ENCODE assay signal across 12 cellular contexts in genomic region chr19:49337267-49338022, GRCh38. TPM values are rescaled to one million over a fixed set of nuclear protein-coding genes. Genes with fewer than 3 reads are reported as not detected.
DNase-seq lines count a peak whose midpoint lies in the region; FAIRE-seq and TF ChIP-seq lines count a peak whose summit lies in the region.
"Had no signal": no experiment of that assay in that cellular context is flagged by ENCODE, and none has a peak within 500 bp of the region (broad histone marks: within the 10 kb centered on the region; RNA-seq: fewer than 3 reads in every experiment).

No MANE protein-coding gene starts in this region.

- CTCF ChIA-PET in endothelial cell of umbilical vein (lab: Charles Lee), result interaction anchor here (1.0 to 3.5 kb wide), 2 partner anchors 10 to 11 kb away, joined by 3 to 15 read pairs; no protein-coding TSS in a partner anchor

- peak overlapping the region; percentile 75 for H3K27ac Mint-ChIP-seq in T-helper 2 cell treated with Interferon-gamma antibody and Interleukin-4, amounts not matched to agents 5 μg/mL and 100 μg/mL, for 36 hours

- no peak overlapping the region for H2AFZ ChIP-seq in OCI-LY3 (ENCODE audit: low read depth, low read length)
- no peak overlapping the region for H2AFZ ChIP-seq in endothelial cell of umbilical vein (ENCODE audit: low read depth, low read length)

- peak overlapping the region; percentile 100 for H3K4me2 ChIP-seq in OCI-LY3 (ENCODE audit: low read length)
- no peak overlapping the region for H3K4me2 ChIP-seq in endothelial cell of umbilical vein (ENCODE audit: insufficient read depth, low read length)

- no TSS peak for BruUV-seq in endothelial cell of umbilical vein (replicated peaks; lab: Mats Ljungman, UMichigan)

- FAIRE-seq in endothelial cell of umbilical vein (lab: Jason Lieb, UNC), result no peak

- POLR2A ChIA-PET in endothelial cell of umbilical vein (lab: Charles Lee), result no interaction called here

- peak overlapping the region; percentile 98 for H3K4me3 Mint-ChIP-seq in T-helper 2 cell treated with Interferon-gamma antibody and Interleukin-4, amounts not matched to agents 5 μg/mL and 100 μg/mL, for 36 hours

- DNase-seq in T-helper 2 cell treated with Interferon-gamma antibody and Interleukin-4, amounts not matched to agents 5 μg/mL and 100 μg/mL, for 36 hours (ENCODE audit: low spot score), result no peak
- DNase-seq in T-helper 2 cell, result no peak
- no peak for DNase-seq in endothelial cell of umbilical vein (ENCODE audit: low read depth, low spot score)
- DNase-seq in HCEC 1CT, result no peak
- no peak for DNase-seq in NCI-H524 treated with DMSO at 0.1 percent for 48 hours (lab: John Stamatoyannopoulos, UW)
- DNase-seq in AG20443 (ENCODE audit: low spot score), result no peak
- DNase-seq: KBM-7, NCI-H2081, T1000 had no signal

- TF ChIP-seq CTCF in OCI-LY3 (IDR thresholded peaks at IDR 0.05; ENCODE audit: low read depth, low read length) (no peak), endothelial cell of umbilical vein (IDR thresholded peaks at IDR 0.05; ENCODE audit: extremely low read depth in 1 of 2, insufficient read depth in 1 of 2, low read depth in 1 of 2, low read length in 2 of 2) (no peak), neutrophil (IDR thresholded peaks at IDR 0.05) (no peak)

- peaks cover 60% of the 10 kb centered on the region for H3K36me3 ChIP-seq in OCI-LY3 (replicated peaks; ENCODE audit: low read depth, low read length)
- peaks cover 2 to 9% of the 10 kb centered on the region in 2 experiments for H3K36me3 ChIP-seq in endothelial cell of umbilical vein (ENCODE audit: control insufficient read depth in 2 of 2, extremely low read depth in 1 of 2, insufficient read depth in 2 of 2, low read length in 2 of 2)
- peaks cover 51% of the 10 kb centered on the region for H3K36me3 ChIP-seq in neutrophil

- intact Hi-C loops in endothelial cell of umbilical vein (cut with micrococcal nuclease), result no loop called here

- peaks cover 33% of the 10 kb centered on the region for H3K36me3 Mint-ChIP-seq in T-helper 2 cell treated with Interferon-gamma antibody and Interleukin-4, amounts not matched to agents 5 μg/mL and 100 μg/mL, for 36 hours (ENCODE audit: low read depth)

- peak overlapping the region; percentile 99 for H3K9ac ChIP-seq in OCI-LY3 (ENCODE audit: low read length)
- H3K9ac ChIP-seq in endothelial cell of umbilical vein (replicated peaks; ENCODE audit: extremely low read depth, insufficient read depth, low read length), result no peak overlapping the region

- H3K4me1 ChIP-seq in OCI-LY3 (ENCODE audit: low read length) (peaks cover 88% of the 10 kb centered on the region), endothelial cell of umbilical vein (ENCODE audit: control insufficient read depth, extremely low read depth, insufficient read depth, low read length) (peaks cover 20% of the 10 kb centered on the region), neutrophil (ENCODE audit: control insufficient read depth in 1 of 2, insufficient read depth in 1 of 2, low read depth in 1 of 2, low read length in 1 of 2) (peaks cover 47 to 55% of the 10 kb centered on the region in 2 experiments)

- H3K9me3 Mint-ChIP-seq in T-helper 2 cell treated with Interferon-gamma antibody and Interleukin-4, amounts not matched to agents 5 μg/mL and 100 μg/mL, for 36 hours, result no peaks in the 10 kb centered on the region

- H3K4me1 Mint-ChIP-seq in T-helper 2 cell treated with Interferon-gamma antibody and Interleukin-4, amounts not matched to agents 5 μg/mL and 100 μg/mL, for 36 hours (ENCODE audit: low read depth), result peaks cover 51% of the 10 kb centered on the region

- dilution Hi-C loops in endothelial cell of umbilical vein (cut with MboI; ENCODE audit: extremely low pct_ligation_motif_present, low sequenced_read_pairs), result no loop called here

- H3K27ac ChIP-seq in OCI-LY3 (ENCODE audit: low read length) (peak overlapping the region; percentile 99), endothelial cell of umbilical vein (ENCODE audit: insufficient read depth, low read depth, low read length) (no peak overlapping the region), neutrophil (peak overlapping the region; percentile 94)

- H3K27me3 ChIP-seq in OCI-LY3 (ENCODE audit: low read depth, low read length), result no peaks in the 10 kb centered on the region
- no peaks in the 10 kb centered on the region for H3K27me3 ChIP-seq in endothelial cell of umbilical vein (ENCODE audit: control insufficient read depth in 2 of 2, insufficient read depth in 2 of 2, low read length in 2 of 2)
- H3K27me3 ChIP-seq in neutrophil, result no peaks in the 10 kb centered on the region

- no peaks in the 10 kb centered on the region for H3K27me3 Mint-ChIP-seq in T-helper 2 cell treated with Interferon-gamma antibody and Interleukin-4, amounts not matched to agents 5 μg/mL and 100 μg/mL, for 36 hours (ENCODE audit: low read depth)

- TF ChIP-seq POLR2A in endothelial cell of umbilical vein (IDR thresholded peaks at IDR 0.05; ENCODE audit: low read depth, low read length), result no peak

- H3K9me3 ChIP-seq in OCI-LY3 (ENCODE audit: insufficient read depth, low read length) (no peaks in the 10 kb centered on the region), endothelial cell of umbilical vein (replicated peaks; ENCODE audit: control insufficient read depth, insufficient read depth, low read length) (no peaks in the 10 kb centered on the region), neutrophil (no peaks in the 10 kb centered on the region)

- no peaks in the 10 kb centered on the region for H3K9me1 ChIP-seq in endothelial cell of umbilical vein (replicated peaks; ENCODE audit: control insufficient read depth, extremely low read depth, insufficient read depth, low read length)

- H3K4me3 ChIP-seq in OCI-LY3 (ENCODE audit: low read length), result peak overlapping the region; percentile 90
- no peak overlapping the region for H3K4me3 ChIP-seq in endothelial cell of umbilical vein (replicated peaks in 1 of 3; ENCODE audit: insufficient read depth in 1 of 3, low read depth in 1 of 3, low read length in 3 of 3)
- H3K4me3 ChIP-seq in neutrophil (ENCODE audit: low read depth in 1 of 2, low read length in 1 of 2), result peak overlapping the region; percentile 83 to 96

- H4K20me1 ChIP-seq in OCI-LY3 (ENCODE audit: insufficient read depth, low read length), result peaks cover 40% of the 10 kb centered on the region
- H4K20me1 ChIP-seq in endothelial cell of umbilical vein (replicated peaks; ENCODE audit: control insufficient read depth, extremely low read depth, insufficient read depth, low read length), result no peaks in the 10 kb centered on the region

- H3K79me2 ChIP-seq in OCI-LY3 (ENCODE audit: low read length), result peaks cover 49% of the 10 kb centered on the region
- no peaks in the 10 kb centered on the region for H3K79me2 ChIP-seq in endothelial cell of umbilical vein (ENCODE audit: control insufficient read depth, insufficient read depth, low read length)

RNA-seq across cellular contexts. Expression of gene CD37, which starts 2.2 kb away (rescaled TPM):
- total RNA-seq in endothelial cell of umbilical vein, result not detected in 2 replicates
- polyA plus RNA-seq in endothelial cell of umbilical vein, result not detected in 2 replicates
- not detected in 2 replicates for polyA plus RNA-seq in endothelial cell of umbilical vein (2011; cell fraction: cytosol; rRNA removed)
- polyA plus RNA-seq in endothelial cell of umbilical vein (2011; cell fraction: nucleus; rRNA removed), result not detected in 2 replicates
- polyA plus RNA-seq in endothelial cell of umbilical vein (2012), result 2.4 and 23.0 TPM in 2 replicates
- 0.17 TPM in 1 of 2 replicates, not detected in the other for polyA minus RNA-seq in endothelial cell of umbilical vein
- not detected for polyA minus RNA-seq in endothelial cell of umbilical vein (2011; cell fraction: cytosol; rRNA and poly(A)+ RNA removed)
- polyA minus RNA-seq in endothelial cell of umbilical vein (2011; cell fraction: nucleus; rRNA and poly(A)+ RNA removed), result not detected in 2 replicates
- total RNA-seq: A172 had no signal

RNA-seq across cellular contexts. Expression of gene SLC6A16, which starts 12.5 kb away (rescaled TPM):
- 1.6 and 3.6 TPM in 2 replicates for total RNA-seq in endothelial cell of umbilical vein
- 0.72 and 1.1 TPM in 2 replicates for polyA plus RNA-seq in endothelial cell of umbilical vein
- polyA plus RNA-seq in endothelial cell of umbilical vein (2011; cell fraction: cytosol; rRNA removed), result 0.23 and 0.28 TPM in 2 replicates
- polyA plus RNA-seq in endothelial cell of umbilical vein (2011; cell fraction: nucleus; rRNA removed), result 5.1 and 5.2 TPM in 2 replicates
- polyA plus RNA-seq in endothelial cell of umbilical vein (2012), result 0.96 and 1.9 TPM in 2 replicates
- 2.0 and 5.3 TPM in 2 replicates for polyA minus RNA-seq in endothelial cell of umbilical vein
- 1.3 TPM for polyA minus RNA-seq in endothelial cell of umbilical vein (2011; cell fraction: cytosol; rRNA and poly(A)+ RNA removed)
- polyA minus RNA-seq in endothelial cell of umbilical vein (2011; cell fraction: nucleus; rRNA and poly(A)+ RNA removed), result 2.3 and 5.9 TPM in 2 replicates
- total RNA-seq: A172 had no signal

RNA-seq across cellular contexts. Expression of gene TEAD2, which starts 24.8 kb away (rescaled TPM):
- 89.4 and 93.3 TPM in 2 replicates for total RNA-seq in endothelial cell of umbilical vein
- 60.3 and 60.9 TPM in 2 replicates for polyA plus RNA-seq in endothelial cell of umbilical vein
- 57.3 and 61.7 TPM in 2 replicates for polyA plus RNA-seq in endothelial cell of umbilical vein (2011; cell fraction: cytosol; rRNA removed)
- 61.3 and 76.0 TPM in 2 replicates for polyA plus RNA-seq in endothelial cell of umbilical vein (2011; cell fraction: nucleus; rRNA removed)
- polyA plus RNA-seq in endothelial cell of umbilical vein (2012), result 81.7 and 84.9 TPM in 2 replicates
- polyA minus RNA-seq in endothelial cell of umbilical vein, result 65.8 and 75.7 TPM in 2 replicates
- polyA minus RNA-seq in endothelial cell of umbilical vein (2011; cell fraction: cytosol; rRNA and poly(A)+ RNA removed), result 9.7 TPM
- 30.4 and 32.5 TPM in 2 replicates for polyA minus RNA-seq in endothelial cell of umbilical vein (2011; cell fraction: nucleus; rRNA and poly(A)+ RNA removed)

RNA-seq across cellular contexts. Expression of gene DKKL1, which starts 26.2 kb away (rescaled TPM):
- not detected in 2 replicates for total RNA-seq in endothelial cell of umbilical vein
- 0.21 and 0.35 TPM in 2 replicates for polyA plus RNA-seq in endothelial cell of umbilical vein
- polyA plus RNA-seq in endothelial cell of umbilical vein (2011; cell fraction: cytosol; rRNA removed), result 0.17 and 0.35 TPM in 2 replicates
- polyA plus RNA-seq in endothelial cell of umbilical vein (2011; cell fraction: nucleus; rRNA removed), result 0.41 TPM in 1 of 2 replicates, not detected in the other
- 0.32 and 0.89 TPM in 2 replicates for polyA plus RNA-seq in endothelial cell of umbilical vein (2012)
- 0.29 TPM in 1 of 2 replicates, not detected in the other for polyA minus RNA-seq in endothelial cell of umbilical vein
- polyA minus RNA-seq in endothelial cell of umbilical vein (2011; cell fraction: cytosol; rRNA and poly(A)+ RNA removed), result not detected
- polyA minus RNA-seq in endothelial cell of umbilical vein (2011; cell fraction: nucleus; rRNA and poly(A)+ RNA removed), result not detected in 2 replicates

RNA-seq across cellular contexts. Expression of gene KASH5, which starts 50.6 kb away (rescaled TPM):
- not detected in 2 replicates for total RNA-seq in endothelial cell of umbilical vein
- 0.03 TPM in 1 of 2 replicates, not detected in the other for polyA plus RNA-seq in endothelial cell of umbilical vein
- 0.06 TPM in 1 of 2 replicates, not detected in the other for polyA plus RNA-seq in endothelial cell of umbilical vein (2011; cell fraction: cytosol; rRNA removed)
- polyA plus RNA-seq in endothelial cell of umbilical vein (2011; cell fraction: nucleus; rRNA removed), result not detected in 2 replicates
- polyA plus RNA-seq in endothelial cell of umbilical vein (2012), result not detected in 2 replicates
- not detected in 2 replicates for polyA minus RNA-seq in endothelial cell of umbilical vein
- polyA minus RNA-seq in endothelial cell of umbilical vein (2011; cell fraction: cytosol; rRNA and poly(A)+ RNA removed), result not detected
- not detected in 2 replicates for polyA minus RNA-seq in endothelial cell of umbilical vein (2011; cell fraction: nucleus; rRNA and poly(A)+ RNA removed)
- total RNA-seq: A172 had no signal

Comparison
In these comparisons a context has a peak if more than half of its experiments do, and no peak if none do; other contexts are left out.
1. H3K4me3 ChIP-seq: peak in OCI-LY3 (single experiment) and neutrophil (2 of 2); none in endothelial cell of umbilical vein (0 of 3).